1 cellular context compared by ENCODE assay signal in the genomic region with DNA sequence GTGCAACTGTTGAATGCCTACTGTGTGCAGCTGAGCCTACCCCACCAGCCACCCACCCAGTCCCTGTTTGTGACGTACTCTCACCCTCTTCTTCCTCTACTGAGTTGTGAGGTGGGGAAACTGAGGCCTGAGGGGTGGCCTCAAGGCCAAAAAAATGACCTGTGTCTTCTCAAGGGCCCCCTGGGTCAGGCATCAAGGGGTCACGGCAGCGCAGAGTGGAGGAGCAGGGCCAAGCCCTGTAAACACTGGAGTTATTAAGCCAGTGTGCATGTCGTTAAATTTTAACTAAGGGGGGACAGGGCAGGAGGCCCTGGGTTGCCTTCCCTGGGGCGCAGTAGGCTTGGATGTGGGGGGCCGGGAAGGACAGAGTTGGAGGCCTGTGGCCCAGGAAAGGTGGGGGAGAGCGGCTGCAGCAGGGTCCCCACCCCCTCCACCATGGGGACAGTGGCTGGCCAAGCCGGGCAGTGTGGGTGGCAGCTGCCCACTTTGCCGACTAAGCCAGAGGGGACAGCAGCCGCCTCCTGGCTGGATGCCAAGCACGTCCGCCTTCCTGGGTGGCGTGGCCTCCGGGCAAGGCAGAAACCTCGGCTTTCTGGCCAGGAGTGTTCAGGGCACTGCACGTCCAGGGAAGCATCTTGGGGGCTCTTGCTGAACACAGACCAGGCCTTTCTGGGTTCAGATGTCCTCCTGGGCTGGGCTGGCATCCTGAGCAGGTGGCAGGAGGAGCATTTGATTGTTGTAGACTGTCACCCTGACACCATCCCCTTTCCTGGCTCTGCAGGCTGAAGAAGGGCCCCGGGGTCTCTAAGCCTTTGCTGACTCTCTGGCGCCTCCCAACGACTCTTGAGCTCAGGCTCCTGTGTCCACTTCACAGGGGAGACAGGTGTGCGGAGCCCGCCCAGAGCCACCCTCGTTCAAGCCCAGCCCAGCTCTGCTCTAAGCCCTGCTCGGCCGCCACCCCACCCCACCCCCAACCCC.
TF ChIP-seq lines count a peak whose summit lies in the region.

No MANE protein-coding gene starts in this region.

TF ChIP-seq in HepG2, 621 proteins besides CTCF, POLR2A, EP300 and RAD21 (continued from another document and continues in another):
- TF ChIP-seq IRF2 (CRISPR knock-in tag; IDR thresholded peaks at IDR 0.05), result no peak
- no peak for TF ChIP-seq JARID2 (CRISPR knock-in tag; IDR thresholded peaks at IDR 0.05; ENCODE audit: insufficient replicate concordance)
- TF ChIP-seq BRD4 (CRISPR knock-in tag; IDR thresholded peaks at IDR 0.05), result 0 out of 2 replicates have a peak, but pooled peaks have one; percentile 34
- TF ChIP-seq FOXO4 (CRISPR knock-in tag; conservative IDR thresholded peaks at IDR 0.05), result no peak
- TF ChIP-seq, protein P1, sequence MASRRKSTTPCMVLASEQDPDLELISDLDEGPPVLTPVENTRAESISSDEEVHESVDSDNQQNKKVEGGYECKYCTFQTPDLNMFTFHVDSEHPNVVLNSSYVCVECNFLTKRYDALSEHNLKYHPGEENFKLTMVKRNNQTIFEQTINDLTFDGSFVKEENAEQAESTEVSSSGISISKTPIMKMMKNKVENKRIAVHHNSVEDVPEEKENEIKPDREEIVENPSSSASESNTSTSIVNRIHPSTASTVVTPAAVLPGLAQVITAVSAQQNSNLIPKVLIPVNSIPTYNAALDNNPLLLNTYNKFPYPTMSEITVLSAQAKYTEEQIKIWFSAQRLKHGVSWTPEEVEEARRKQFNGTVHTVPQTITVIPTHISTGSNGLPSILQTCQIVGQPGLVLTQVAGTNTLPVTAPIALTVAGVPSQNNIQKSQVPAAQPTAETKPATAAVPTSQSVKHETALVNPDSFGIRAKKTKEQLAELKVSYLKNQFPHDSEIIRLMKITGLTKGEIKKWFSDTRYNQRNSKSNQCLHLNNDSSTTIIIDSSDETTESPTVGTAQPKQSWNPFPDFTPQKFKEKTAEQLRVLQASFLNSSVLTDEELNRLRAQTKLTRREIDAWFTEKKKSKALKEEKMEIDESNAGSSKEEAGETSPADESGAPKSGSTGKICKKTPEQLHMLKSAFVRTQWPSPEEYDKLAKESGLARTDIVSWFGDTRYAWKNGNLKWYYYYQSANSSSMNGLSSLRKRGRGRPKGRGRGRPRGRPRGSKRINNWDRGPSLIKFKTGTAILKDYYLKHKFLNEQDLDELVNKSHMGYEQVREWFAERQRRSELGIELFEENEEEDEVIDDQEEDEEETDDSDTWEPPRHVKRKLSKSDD (CRISPR knock-in tag; IDR thresholded peaks at IDR 0.05; ENCODE audit: low read depth), result no peak
- TF ChIP-seq ZNF703 (CRISPR knock-in tag; IDR thresholded peaks at IDR 0.05; ENCODE audit: borderline replicate concordance), result no peak
- TF ChIP-seq KMT2B (CRISPR knock-in tag; IDR thresholded peaks at IDR 0.05), result no peak
- no peak for TF ChIP-seq ZNF326 (CRISPR knock-in tag; IDR thresholded peaks at IDR 0.05; ENCODE audit: borderline replicate concordance)
- no peak for TF ChIP-seq ZNF354B (CRISPR knock-in tag; IDR thresholded peaks at IDR 0.05)
- TF ChIP-seq MATR3 (CRISPR knock-in tag; IDR thresholded peaks at IDR 0.05), result no peak
- no peak for TF ChIP-seq SCMH1 (CRISPR knock-in tag; IDR thresholded peaks at IDR 0.05; ENCODE audit: borderline replicate concordance)
- no peak for TF ChIP-seq ZBTB26 (CRISPR knock-in tag; IDR thresholded peaks at IDR 0.05; ENCODE audit: borderline replicate concordance)
- no peak for TF ChIP-seq KDM4B (CRISPR knock-in tag; IDR thresholded peaks at IDR 0.05)
- TF ChIP-seq ZNF607 (CRISPR knock-in tag; IDR thresholded peaks at IDR 0.05; ENCODE audit: borderline replicate concordance), result no peak; the same call in 1 of the 2 replicates
- TF ChIP-seq NFE2 (CRISPR knock-in tag; IDR thresholded peaks at IDR 0.05), result no peak
- TF ChIP-seq RCOR2 (CRISPR knock-in tag; IDR thresholded peaks at IDR 0.05), result 0 out of 2 replicates have a peak, but pooled peaks have one; percentile 24
- TF ChIP-seq DPF2 (CRISPR knock-in tag; IDR thresholded peaks at IDR 0.05; ENCODE audit: borderline replicate concordance, low read depth), result peak; percentile 60; the same call in 1 of the 2 replicates
- no peak for TF ChIP-seq CENPT (CRISPR knock-in tag; IDR thresholded peaks at IDR 0.05; ENCODE audit: low read depth)
- TF ChIP-seq ZBTB20 (CRISPR knock-in tag; IDR thresholded peaks at IDR 0.05; ENCODE audit: borderline replicate concordance, low read depth), result no peak
- no peak for TF ChIP-seq HBP1 (CRISPR knock-in tag; IDR thresholded peaks at IDR 0.05; ENCODE audit: low read depth)
- TF ChIP-seq, protein P2, sequence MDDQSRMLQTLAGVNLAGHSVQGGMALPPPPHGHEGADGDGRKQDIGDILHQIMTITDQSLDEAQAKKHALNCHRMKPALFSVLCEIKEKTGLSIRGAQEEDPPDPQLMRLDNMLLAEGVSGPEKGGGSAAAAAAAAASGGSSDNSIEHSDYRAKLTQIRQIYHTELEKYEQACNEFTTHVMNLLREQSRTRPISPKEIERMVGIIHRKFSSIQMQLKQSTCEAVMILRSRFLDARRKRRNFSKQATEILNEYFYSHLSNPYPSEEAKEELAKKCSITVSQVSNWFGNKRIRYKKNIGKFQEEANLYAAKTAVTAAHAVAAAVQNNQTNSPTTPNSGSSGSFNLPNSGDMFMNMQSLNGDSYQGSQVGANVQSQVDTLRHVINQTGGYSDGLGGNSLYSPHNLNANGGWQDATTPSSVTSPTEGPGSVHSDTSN (CRISPR knock-in tag; IDR thresholded peaks at IDR 0.05; ENCODE audit: borderline replicate concordance), result no peak
- no peak for TF ChIP-seq SNAPC2 (CRISPR knock-in tag; IDR thresholded peaks at IDR 0.05)
- no peak for TF ChIP-seq AFF4 (CRISPR knock-in tag; IDR thresholded peaks at IDR 0.05)
- TF ChIP-seq NR2C2 (CRISPR knock-in tag; IDR thresholded peaks at IDR 0.05; ENCODE audit: borderline replicate concordance), result peak; percentile 82
- peak; percentile 98 for TF ChIP-seq NR2F6 (IDR thresholded peaks at IDR 0.05)
- peak; percentile 95 for TF ChIP-seq NR2F6 (CRISPR knock-in tag; IDR thresholded peaks at IDR 0.05)
- TF ChIP-seq, protein P3, sequence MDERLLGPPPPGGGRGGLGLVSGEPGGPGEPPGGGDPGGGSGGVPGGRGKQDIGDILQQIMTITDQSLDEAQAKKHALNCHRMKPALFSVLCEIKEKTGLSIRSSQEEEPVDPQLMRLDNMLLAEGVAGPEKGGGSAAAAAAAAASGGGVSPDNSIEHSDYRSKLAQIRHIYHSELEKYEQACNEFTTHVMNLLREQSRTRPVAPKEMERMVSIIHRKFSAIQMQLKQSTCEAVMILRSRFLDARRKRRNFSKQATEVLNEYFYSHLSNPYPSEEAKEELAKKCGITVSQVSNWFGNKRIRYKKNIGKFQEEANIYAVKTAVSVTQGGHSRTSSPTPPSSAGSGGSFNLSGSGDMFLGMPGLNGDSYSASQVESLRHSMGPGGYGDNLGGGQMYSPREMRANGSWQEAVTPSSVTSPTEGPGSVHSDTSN (CRISPR knock-in tag; IDR thresholded peaks at IDR 0.05), result no peak
- TF ChIP-seq, protein P4, sequence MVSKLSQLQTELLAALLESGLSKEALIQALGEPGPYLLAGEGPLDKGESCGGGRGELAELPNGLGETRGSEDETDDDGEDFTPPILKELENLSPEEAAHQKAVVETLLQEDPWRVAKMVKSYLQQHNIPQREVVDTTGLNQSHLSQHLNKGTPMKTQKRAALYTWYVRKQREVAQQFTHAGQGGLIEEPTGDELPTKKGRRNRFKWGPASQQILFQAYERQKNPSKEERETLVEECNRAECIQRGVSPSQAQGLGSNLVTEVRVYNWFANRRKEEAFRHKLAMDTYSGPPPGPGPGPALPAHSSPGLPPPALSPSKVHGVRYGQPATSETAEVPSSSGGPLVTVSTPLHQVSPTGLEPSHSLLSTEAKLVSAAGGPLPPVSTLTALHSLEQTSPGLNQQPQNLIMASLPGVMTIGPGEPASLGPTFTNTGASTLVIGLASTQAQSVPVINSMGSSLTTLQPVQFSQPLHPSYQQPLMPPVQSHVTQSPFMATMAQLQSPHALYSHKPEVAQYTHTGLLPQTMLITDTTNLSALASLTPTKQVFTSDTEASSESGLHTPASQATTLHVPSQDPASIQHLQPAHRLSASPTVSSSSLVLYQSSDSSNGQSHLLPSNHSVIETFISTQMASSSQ (IDR thresholded peaks at IDR 0.05; ENCODE audit: low read depth), result peak; percentile 99
- TF ChIP-seq, protein P4 (CRISPR knock-in tag; IDR thresholded peaks at IDR 0.05; ENCODE audit: borderline replicate concordance), result peak; percentile 100
- 0 out of 2 replicates have a peak, but pooled peaks have one; percentile 32 for TF ChIP-seq ZNF598 (CRISPR knock-in tag; IDR thresholded peaks at IDR 0.05; ENCODE audit: borderline replicate concordance)
- TF ChIP-seq SPEN (CRISPR knock-in tag; IDR thresholded peaks at IDR 0.05; ENCODE audit: low read depth), result peak; percentile 75
- TF ChIP-seq KAT8 (CRISPR knock-in tag; IDR thresholded peaks at IDR 0.05), result peak; percentile 61; the same call in 1 of the 2 replicates
- no peak; the same call in 1 of the 2 replicates for TF ChIP-seq ZFP41 (CRISPR knock-in tag; IDR thresholded peaks at IDR 0.05; ENCODE audit: borderline replicate concordance)
- TF ChIP-seq GZF1 (CRISPR knock-in tag; IDR thresholded peaks at IDR 0.05), result no peak
